1 cellular context compared by ENCODE assay signal in the genomic region with DNA sequence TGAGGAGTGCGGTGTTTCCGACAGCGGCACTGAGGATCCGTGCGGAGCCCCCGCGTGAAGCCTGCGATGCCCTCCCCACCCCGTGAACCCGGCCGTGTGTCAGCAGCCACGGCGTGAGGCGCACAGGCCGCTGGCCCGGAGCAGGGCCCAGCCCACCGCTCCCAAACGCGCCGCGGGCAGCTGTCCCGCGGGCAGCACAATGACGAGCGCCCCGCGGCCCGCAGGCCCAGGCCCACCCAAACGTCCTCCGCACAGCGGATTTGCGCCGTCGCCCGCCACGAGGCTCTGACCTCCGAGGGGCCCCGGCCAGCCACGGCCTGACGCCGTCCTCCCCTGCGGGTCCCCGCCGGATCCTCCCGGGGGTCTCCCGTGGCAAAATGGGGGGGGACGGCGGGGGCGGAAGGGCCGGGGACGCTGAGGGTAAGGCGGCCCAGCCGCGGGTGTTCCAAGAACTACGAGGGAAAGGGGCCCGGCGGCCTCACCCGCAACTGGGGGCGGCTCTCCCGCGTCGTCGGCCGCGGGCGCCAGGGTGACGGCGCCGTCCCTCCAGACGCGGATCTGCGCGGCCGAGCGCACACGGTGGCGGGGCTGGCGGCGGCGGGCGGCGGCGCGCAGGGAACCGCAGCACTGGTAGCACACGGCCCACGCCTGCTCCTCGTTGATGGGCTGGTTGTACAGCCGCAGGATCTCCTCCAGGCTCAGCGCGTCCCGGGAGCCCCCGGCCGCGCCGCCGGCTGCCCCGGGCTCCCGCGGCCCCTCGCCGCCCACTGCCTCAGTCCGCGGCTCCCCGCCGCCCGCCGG.
TF ChIP-seq lines count a peak whose summit lies in the region.

No MANE protein-coding gene starts in this region.

TF ChIP-seq in HepG2, 621 proteins besides CTCF, POLR2A, EP300 and RAD21 (continued from another document):
- TF ChIP-seq, protein P1, sequence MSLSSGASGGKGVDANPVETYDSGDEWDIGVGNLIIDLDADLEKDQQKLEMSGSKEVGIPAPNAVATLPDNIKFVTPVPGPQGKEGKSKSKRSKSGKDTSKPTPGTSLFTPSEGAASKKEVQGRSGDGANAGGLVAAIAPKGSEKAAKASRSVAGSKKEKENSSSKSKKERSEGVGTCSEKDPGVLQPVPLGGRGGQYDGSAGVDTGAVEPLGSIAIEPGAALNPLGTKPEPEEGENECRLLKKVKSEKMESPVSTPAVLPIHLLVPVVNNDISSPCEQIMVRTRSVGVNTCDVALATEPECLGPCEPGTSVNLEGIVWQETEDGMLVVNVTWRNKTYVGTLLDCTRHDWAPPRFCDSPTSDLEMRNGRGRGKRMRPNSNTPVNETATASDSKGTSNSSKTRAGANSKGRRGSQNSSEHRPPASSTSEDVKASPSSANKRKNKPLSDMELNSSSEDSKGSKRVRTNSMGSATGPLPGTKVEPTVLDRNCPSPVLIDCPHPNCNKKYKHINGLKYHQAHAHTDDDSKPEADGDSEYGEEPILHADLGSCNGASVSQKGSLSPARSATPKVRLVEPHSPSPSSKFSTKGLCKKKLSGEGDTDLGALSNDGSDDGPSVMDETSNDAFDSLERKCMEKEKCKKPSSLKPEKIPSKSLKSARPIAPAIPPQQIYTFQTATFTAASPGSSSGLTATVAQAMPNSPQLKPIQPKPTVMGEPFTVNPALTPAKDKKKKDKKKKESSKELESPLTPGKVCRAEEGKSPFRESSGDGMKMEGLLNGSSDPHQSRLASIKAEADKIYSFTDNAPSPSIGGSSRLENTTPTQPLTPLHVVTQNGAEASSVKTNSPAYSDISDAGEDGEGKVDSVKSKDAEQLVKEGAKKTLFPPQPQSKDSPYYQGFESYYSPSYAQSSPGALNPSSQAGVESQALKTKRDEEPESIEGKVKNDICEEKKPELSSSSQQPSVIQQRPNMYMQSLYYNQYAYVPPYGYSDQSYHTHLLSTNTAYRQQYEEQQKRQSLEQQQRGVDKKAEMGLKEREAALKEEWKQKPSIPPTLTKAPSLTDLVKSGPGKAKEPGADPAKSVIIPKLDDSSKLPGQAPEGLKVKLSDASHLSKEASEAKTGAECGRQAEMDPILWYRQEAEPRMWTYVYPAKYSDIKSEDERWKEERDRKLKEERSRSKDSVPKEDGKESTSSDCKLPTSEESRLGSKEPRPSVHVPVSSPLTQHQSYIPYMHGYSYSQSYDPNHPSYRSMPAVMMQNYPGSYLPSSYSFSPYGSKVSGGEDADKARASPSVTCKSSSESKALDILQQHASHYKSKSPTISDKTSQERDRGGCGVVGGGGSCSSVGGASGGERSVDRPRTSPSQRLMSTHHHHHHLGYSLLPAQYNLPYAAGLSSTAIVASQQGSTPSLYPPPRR (CRISPR knock-in tag; IDR thresholded peaks at IDR 0.05; ENCODE audit: borderline replicate concordance), result 0 out of 2 replicates have a peak, but pooled peaks have one; percentile 20
- TF ChIP-seq LCORL (IDR thresholded peaks at IDR 0.05), result no peak
- TF ChIP-seq LCORL (CRISPR knock-in tag; IDR thresholded peaks at IDR 0.05), result peak; percentile 71
- TF ChIP-seq, protein P2, sequence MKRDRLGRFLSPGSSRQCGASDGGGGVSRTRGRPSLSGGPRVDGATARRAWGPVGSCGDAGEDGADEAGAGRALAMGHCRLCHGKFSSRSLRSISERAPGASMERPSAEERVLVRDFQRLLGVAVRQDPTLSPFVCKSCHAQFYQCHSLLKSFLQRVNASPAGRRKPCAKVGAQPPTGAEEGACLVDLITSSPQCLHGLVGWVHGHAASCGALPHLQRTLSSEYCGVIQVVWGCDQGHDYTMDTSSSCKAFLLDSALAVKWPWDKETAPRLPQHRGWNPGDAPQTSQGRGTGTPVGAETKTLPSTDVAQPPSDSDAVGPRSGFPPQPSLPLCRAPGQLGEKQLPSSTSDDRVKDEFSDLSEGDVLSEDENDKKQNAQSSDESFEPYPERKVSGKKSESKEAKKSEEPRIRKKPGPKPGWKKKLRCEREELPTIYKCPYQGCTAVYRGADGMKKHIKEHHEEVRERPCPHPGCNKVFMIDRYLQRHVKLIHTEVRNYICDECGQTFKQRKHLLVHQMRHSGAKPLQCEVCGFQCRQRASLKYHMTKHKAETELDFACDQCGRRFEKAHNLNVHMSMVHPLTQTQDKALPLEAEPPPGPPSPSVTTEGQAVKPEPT (CRISPR knock-in tag; IDR thresholded peaks at IDR 0.05; ENCODE audit: low read depth), result 0 out of 2 replicates have a peak, but pooled peaks have one; percentile 48
- peak; percentile 77 for TF ChIP-seq PHF8 (CRISPR knock-in tag; IDR thresholded peaks at IDR 0.05)
- TF ChIP-seq, protein P3, sequence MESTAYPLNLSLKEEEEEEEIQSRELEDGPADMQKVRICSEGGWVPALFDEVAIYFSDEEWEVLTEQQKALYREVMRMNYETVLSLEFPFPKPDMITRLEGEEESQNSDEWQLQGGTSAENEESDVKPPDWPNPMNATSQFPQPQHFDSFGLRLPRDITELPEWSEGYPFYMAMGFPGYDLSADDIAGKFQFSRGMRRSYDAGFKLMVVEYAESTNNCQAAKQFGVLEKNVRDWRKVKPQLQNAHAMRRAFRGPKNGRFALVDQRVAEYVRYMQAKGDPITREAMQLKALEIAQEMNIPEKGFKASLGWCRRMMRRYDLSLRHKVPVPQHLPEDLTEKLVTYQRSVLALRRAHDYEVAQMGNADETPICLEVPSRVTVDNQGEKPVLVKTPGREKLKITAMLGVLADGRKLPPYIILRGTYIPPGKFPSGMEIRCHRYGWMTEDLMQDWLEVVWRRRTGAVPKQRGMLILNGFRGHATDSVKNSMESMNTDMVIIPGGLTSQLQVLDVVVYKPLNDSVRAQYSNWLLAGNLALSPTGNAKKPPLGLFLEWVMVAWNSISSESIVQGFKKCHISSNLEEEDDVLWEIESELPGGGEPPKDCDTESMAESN (CRISPR knock-in tag; conservative IDR thresholded peaks at IDR 0.05), result peak; percentile 66; the same call in 1 of the 2 replicates
- no peak for TF ChIP-seq FLYWCH1 (CRISPR knock-in tag; IDR thresholded peaks at IDR 0.05)
- peak; percentile 95 for TF ChIP-seq ZFY (CRISPR knock-in tag; IDR thresholded peaks at IDR 0.05)
